Comparison of ENCODE assay signal across 1 cellular context in the genomic region with DNA sequence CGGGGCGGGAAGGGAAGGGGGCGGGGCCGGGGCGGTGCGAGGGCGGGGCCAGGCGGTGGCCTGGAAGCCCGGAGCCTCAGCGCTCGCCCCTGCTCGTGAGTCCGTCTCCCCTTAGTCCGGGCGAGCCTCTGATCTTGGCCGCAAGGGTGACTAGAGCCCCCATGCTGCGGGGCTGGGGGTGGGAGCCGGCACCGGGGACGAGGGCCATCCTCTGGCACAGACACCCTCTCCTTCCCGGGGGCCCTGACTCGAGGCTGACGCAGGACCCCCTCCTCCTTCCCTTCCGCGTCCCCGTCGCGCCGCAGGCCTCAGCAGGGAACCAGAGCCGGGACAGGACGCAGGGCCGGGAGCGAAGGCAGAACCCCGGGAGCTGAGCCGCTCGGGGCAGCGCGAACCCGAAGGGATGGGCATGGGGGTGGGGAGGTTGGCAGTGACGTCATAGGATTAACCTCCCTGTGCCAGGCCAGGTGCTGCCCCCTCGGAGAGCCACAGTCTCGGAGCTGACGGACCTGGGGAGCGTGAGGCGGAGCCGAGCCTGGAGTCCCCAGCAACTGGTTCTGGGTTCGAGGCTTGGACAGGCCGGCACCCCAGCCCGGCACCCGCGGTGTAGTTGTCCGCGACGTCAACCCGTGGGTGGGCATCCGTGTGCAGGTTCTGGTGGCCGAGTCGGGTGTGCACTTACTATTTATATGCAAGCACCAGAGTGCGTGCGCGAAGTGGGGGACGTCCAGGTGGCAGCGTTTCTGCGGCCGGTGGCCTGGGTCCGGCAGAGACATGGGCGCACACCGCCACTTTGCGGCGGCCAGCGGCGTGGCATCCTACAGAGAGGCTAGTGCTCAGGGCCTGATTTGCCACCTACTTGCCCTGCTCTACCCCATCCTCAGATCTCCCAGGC.
TF ChIP-seq lines count a peak whose summit lies in the region.

No MANE protein-coding gene starts in this region.

TF ChIP-seq in HepG2, 621 proteins besides CTCF, POLR2A, EP300 and RAD21 (continued from another document and continues in another):
- TF ChIP-seq, protein P1, sequence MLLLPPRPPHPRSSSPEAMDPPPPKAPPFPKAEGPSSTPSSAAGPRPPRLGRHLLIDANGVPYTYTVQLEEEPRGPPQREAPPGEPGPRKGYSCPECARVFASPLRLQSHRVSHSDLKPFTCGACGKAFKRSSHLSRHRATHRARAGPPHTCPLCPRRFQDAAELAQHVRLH (CRISPR knock-in tag; IDR thresholded peaks at IDR 0.05; ENCODE audit: borderline replicate concordance, low read depth): no peak; the same call in 1 of the 2 replicates
- TF ChIP-seq, protein P2, sequence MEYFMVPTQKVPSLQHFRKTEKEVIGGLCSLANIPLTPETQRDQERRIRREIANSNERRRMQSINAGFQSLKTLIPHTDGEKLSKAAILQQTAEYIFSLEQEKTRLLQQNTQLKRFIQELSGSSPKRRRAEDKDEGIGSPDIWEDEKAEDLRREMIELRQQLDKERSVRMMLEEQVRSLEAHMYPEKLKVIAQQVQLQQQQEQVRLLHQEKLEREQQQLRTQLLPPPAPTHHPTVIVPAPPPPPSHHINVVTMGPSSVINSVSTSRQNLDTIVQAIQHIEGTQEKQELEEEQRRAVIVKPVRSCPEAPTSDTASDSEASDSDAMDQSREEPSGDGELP (IDR thresholded peaks at IDR 0.05; ENCODE audit: borderline replicate concordance, low read depth): peak; percentile 43; the same call in 1 of the 2 replicates
- TF ChIP-seq SSRP1 (CRISPR knock-in tag; IDR thresholded peaks at IDR 0.05) (no peak), ZNF138 (CRISPR knock-in tag; IDR thresholded peaks at IDR 0.05; ENCODE audit: low read depth) (0 out of 2 replicates have a peak, but pooled peaks have one; percentile 69), RFXAP (CRISPR knock-in tag; IDR thresholded peaks at IDR 0.05; ENCODE audit: borderline replicate concordance) (peak; percentile 52; the same call in 1 of the 2 replicates), POLR2AphosphoS5 (IDR thresholded peaks at IDR 0.05; ENCODE audit: low read depth, low read length) (peak; percentile 66), TAF15 (IDR thresholded peaks at IDR 0.05; ENCODE audit: low read depth, low read length, poor library complexity, severe bottlenecking) (peak; percentile 60), ZNF225 (CRISPR knock-in tag; IDR thresholded peaks at IDR 0.05) (0 out of 2 replicates have a peak, but pooled peaks have one; percentile 76), ZNF207 (IDR thresholded peaks at IDR 0.05; ENCODE audit: borderline replicate concordance) (no peak), ZIK1 (CRISPR knock-in tag; IDR thresholded peaks at IDR 0.05; ENCODE audit: borderline replicate concordance, low read depth) (no peak), PAF1 (CRISPR knock-in tag; IDR thresholded peaks at IDR 0.05) (no peak), ZBTB7A (CRISPR knock-in tag; IDR thresholded peaks at IDR 0.05) (peak; percentile 70), SOX13 (IDR thresholded peaks at IDR 0.05) (no peak), SOX13 (CRISPR knock-in tag; conservative IDR thresholded peaks at IDR 0.05 in 1 of 2, IDR thresholded peaks at IDR 0.05 in 1 of 2) (no peak), ATRX (CRISPR knock-in tag; IDR thresholded peaks at IDR 0.05; ENCODE audit: borderline replicate concordance) (no peak; the same call in 1 of the 2 replicates), ZNF264 (CRISPR knock-in tag; IDR thresholded peaks at IDR 0.05) (no peak), ZSCAN22 (CRISPR knock-in tag; IDR thresholded peaks at IDR 0.05) (0 out of 2 replicates have a peak, but pooled peaks have one; percentile 53), KLF15 (CRISPR knock-in tag; IDR thresholded peaks at IDR 0.05; ENCODE audit: borderline replicate concordance) (peak; percentile 74; the same call in 1 of the 2 replicates), SUZ12 (IDR thresholded peaks at IDR 0.05; ENCODE audit: low read depth, low read length) (no peak), GTF2F1 (IDR thresholded peaks at IDR 0.05; ENCODE audit: low read length) (no peak), ZNF382 (CRISPR knock-in tag; IDR thresholded peaks at IDR 0.05; ENCODE audit: borderline replicate concordance) (no peak), MZF1 (CRISPR knock-in tag; IDR thresholded peaks at IDR 0.05; ENCODE audit: borderline replicate concordance) (no peak), REL (CRISPR knock-in tag; conservative IDR thresholded peaks at IDR 0.05) (0 out of 2 replicates have a peak, but pooled peaks have one; percentile 69), HNRNPLL (IDR thresholded peaks at IDR 0.05; ENCODE audit: low read depth, low read length, poor library complexity, severe bottlenecking) (peak; percentile 30), KDM2A (CRISPR knock-in tag; IDR thresholded peaks at IDR 0.05; ENCODE audit: borderline replicate concordance, low read depth) (no peak; the same call in none of the 2 replicates), JUNB (CRISPR knock-in tag; IDR thresholded peaks at IDR 0.05; ENCODE audit: borderline replicate concordance) (no peak), ZNF263 (CRISPR knock-in tag; IDR thresholded peaks at IDR 0.05) (no peak), ZNF562 (CRISPR knock-in tag; IDR thresholded peaks at IDR 0.05; ENCODE audit: borderline replicate concordance) (no peak), CENPT (CRISPR knock-in tag; IDR thresholded peaks at IDR 0.05; ENCODE audit: low read depth) (peak; percentile 51; the same call in 1 of the 2 replicates), SP140L (CRISPR knock-in tag; IDR thresholded peaks at IDR 0.05; ENCODE audit: borderline replicate concordance) (no peak), STAG1 (CRISPR knock-in tag; IDR thresholded peaks at IDR 0.05) (peak; percentile 88)
- TF ChIP-seq, protein P3, sequence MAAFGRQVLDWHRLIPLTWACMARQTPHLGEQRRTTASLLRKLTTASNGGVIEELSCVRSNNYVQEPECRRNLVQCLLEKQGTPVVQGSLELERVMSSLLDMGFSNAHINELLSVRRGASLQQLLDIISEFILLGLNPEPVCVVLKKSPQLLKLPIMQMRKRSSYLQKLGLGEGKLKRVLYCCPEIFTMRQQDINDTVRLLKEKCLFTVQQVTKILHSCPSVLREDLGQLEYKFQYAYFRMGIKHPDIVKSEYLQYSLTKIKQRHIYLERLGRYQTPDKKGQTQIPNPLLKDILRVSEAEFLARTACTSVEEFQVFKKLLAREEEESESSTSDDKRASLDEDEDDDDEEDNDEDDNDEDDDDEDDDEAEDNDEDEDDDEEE (CRISPR knock-in tag; IDR thresholded peaks at IDR 0.05): no peak
- TF ChIP-seq, protein P4, sequence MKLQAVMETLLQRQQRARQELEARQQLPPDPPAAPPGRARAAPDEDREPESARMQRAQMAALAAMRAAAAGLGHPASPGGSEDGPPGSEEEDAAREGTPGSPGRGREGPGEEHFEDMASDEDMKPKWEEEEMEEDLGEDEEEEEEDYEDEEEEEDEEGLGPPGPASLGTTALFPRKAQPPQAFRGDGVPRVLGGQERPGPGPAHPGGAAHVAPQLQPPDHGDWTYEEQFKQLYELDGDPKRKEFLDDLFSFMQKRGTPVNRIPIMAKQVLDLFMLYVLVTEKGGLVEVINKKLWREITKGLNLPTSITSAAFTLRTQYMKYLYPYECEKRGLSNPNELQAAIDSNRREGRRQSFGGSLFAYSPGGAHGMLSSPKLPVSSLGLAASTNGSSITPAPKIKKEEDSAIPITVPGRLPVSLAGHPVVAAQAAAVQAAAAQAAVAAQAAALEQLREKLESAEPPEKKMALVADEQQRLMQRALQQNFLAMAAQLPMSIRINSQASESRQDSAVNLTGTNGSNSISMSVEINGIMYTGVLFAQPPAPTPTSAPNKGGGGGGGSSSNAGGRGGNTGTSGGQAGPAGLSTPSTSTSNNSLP (IDR thresholded peaks at IDR 0.05; ENCODE audit: low read depth, low read length): no peak; the same call in 1 of the 2 replicates
- TF ChIP-seq, protein P5, sequence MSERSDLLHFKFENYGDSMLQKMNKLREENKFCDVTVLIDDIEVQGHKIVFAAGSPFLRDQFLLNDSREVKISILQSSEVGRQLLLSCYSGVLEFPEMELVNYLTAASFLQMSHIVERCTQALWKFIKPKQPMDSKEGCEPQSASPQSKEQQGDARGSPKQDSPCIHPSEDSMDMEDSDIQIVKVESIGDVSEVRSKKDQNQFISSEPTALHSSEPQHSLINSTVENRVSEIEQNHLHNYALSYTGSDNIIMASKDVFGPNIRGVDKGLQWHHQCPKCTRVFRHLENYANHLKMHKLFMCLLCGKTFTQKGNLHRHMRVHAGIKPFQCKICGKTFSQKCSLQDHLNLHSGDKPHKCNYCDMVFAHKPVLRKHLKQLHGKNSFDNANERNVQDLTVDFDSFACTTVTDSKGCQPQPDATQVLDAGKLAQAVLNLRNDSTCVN (CRISPR knock-in tag; IDR thresholded peaks at IDR 0.05; ENCODE audit: borderline replicate concordance): 0 out of 2 replicates have a peak, but pooled peaks have one; percentile 42
- TF ChIP-seq, protein P6, sequence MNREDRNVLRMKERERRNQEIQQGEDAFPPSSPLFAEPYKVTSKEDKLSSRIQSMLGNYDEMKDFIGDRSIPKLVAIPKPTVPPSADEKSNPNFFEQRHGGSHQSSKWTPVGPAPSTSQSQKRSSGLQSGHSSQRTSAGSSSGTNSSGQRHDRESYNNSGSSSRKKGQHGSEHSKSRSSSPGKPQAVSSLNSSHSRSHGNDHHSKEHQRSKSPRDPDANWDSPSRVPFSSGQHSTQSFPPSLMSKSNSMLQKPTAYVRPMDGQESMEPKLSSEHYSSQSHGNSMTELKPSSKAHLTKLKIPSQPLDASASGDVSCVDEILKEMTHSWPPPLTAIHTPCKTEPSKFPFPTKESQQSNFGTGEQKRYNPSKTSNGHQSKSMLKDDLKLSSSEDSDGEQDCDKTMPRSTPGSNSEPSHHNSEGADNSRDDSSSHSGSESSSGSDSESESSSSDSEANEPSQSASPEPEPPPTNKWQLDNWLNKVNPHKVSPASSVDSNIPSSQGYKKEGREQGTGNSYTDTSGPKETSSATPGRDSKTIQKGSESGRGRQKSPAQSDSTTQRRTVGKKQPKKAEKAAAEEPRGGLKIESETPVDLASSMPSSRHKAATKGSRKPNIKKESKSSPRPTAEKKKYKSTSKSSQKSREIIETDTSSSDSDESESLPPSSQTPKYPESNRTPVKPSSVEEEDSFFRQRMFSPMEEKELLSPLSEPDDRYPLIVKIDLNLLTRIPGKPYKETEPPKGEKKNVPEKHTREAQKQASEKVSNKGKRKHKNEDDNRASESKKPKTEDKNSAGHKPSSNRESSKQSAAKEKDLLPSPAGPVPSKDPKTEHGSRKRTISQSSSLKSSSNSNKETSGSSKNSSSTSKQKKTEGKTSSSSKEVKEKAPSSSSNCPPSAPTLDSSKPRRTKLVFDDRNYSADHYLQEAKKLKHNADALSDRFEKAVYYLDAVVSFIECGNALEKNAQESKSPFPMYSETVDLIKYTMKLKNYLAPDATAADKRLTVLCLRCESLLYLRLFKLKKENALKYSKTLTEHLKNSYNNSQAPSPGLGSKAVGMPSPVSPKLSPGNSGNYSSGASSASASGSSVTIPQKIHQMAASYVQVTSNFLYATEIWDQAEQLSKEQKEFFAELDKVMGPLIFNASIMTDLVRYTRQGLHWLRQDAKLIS (CRISPR knock-in tag; IDR thresholded peaks at IDR 0.05): no peak
- TF ChIP-seq, protein P7, sequence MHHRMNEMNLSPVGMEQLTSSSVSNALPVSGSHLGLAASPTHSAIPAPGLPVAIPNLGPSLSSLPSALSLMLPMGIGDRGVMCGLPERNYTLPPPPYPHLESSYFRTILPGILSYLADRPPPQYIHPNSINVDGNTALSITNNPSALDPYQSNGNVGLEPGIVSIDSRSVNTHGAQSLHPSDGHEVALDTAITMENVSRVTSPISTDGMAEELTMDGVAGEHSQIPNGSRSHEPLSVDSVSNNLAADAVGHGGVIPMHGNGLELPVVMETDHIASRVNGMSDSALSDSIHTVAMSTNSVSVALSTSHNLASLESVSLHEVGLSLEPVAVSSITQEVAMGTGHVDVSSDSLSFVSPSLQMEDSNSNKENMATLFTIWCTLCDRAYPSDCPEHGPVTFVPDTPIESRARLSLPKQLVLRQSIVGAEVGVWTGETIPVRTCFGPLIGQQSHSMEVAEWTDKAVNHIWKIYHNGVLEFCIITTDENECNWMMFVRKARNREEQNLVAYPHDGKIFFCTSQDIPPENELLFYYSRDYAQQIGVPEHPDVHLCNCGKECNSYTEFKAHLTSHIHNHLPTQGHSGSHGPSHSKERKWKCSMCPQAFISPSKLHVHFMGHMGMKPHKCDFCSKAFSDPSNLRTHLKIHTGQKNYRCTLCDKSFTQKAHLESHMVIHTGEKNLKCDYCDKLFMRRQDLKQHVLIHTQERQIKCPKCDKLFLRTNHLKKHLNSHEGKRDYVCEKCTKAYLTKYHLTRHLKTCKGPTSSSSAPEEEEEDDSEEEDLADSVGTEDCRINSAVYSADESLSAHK (CRISPR knock-in tag; IDR thresholded peaks at IDR 0.05; ENCODE audit: borderline replicate concordance): no peak
- TF ChIP-seq, protein P8, sequence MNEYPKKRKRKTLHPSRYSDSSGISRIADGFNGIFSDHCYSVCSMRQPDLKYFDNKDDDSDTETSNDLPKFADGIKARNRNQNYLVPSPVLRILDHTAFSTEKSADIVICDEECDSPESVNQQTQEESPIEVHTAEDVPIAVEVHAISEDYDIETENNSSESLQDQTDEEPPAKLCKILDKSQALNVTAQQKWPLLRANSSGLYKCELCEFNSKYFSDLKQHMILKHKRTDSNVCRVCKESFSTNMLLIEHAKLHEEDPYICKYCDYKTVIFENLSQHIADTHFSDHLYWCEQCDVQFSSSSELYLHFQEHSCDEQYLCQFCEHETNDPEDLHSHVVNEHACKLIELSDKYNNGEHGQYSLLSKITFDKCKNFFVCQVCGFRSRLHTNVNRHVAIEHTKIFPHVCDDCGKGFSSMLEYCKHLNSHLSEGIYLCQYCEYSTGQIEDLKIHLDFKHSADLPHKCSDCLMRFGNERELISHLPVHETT (CRISPR knock-in tag; conservative IDR thresholded peaks at IDR 0.05): no peak; the same call in 1 of the 2 replicates
